Comparison of ENCODE assay signal across 8 cellular contexts in genomic region chr11:120547871-120548681, GRCh38. TPM values are rescaled to one million over a fixed set of nuclear protein-coding genes. Genes with fewer than 3 reads are reported as not detected.
DNase-seq lines count a peak whose midpoint lies in the region; ATAC-seq and TF ChIP-seq lines count a peak whose summit lies in the region.

No MANE protein-coding gene starts in this region.

- H3K4me1 ChIP-seq in suprapubic skin = peaks cover 14% of the 10 kb centered on the region

- H3K9me3 ChIP-seq in suprapubic skin = no peaks in the 10 kb centered on the region

- H3K27ac ChIP-seq in suprapubic skin = peak overlapping the region; percentile 49

- no peaks in the 10 kb centered on the region for H3K36me3 ChIP-seq in kidney epithelial cell (ENCODE audit: control insufficient read depth, insufficient read depth, low read length)
- no peaks in the 10 kb centered on the region for H3K36me3 ChIP-seq in suprapubic skin

- in situ Hi-C loops in T47D (cut with HindIII; ENCODE audit: low pct_unique_long_range_greater_than_20kb, low sequenced_read_pairs) = no loop called here

- ATAC-seq in HG03097 (IDR thresholded peaks at IDR 0.05; ENCODE audit: low FRiP score, unreplicated experiment) = no peak

- no peak for TF ChIP-seq EP300 in suprapubic skin (IDR thresholded peaks at IDR 0.05)

- peak; percentile 96 for DNase-seq in Daoy (ENCODE audit: low read depth)
- peak; percentile 80 for DNase-seq in NCI-H345 (lab: John Stamatoyannopoulos, UW)
- DNase-seq in T47D (ENCODE audit: low read depth in 1 of 2, low spot score in 1 of 2) = peak; percentile 84 to 89
- peak; percentile 93 for DNase-seq in kidney epithelial cell (ENCODE audit: low read depth)
- peak in 1 of 2 donors; percentile 79 for DNase-seq in suprapubic skin (ENCODE audit: low spot score in 2 of 2)
- no peak for DNase-seq in T-helper 2 cell
- no peak for DNase-seq in stimulated activated CD4-positive, alpha-beta T cell treated with anti-CD3 and anti-CD28 coated beads, Interleukin-4, amount 100 ng/mL, for 24 hours

- no peak overlapping the region for H3K4me3 ChIP-seq in kidney epithelial cell (ENCODE audit: low read depth, low read length)
- H3K4me3 ChIP-seq in suprapubic skin = no peak overlapping the region

- TF ChIP-seq CTCF in kidney epithelial cell (IDR thresholded peaks at IDR 0.05; ENCODE audit: insufficient read depth, low read length, poor library complexity, severe bottlenecking) (no peak), suprapubic skin (IDR thresholded peaks at IDR 0.05) (no peak)

- WGBS in suprapubic skin = 26% methylated on average over 13 of the region's 15 CpGs

- no peak for TF ChIP-seq POLR2A in suprapubic skin (IDR thresholded peaks at IDR 0.05)

- H3K27me3 ChIP-seq in kidney epithelial cell (ENCODE audit: control insufficient read depth, insufficient read depth, low read length) (no peaks in the 10 kb centered on the region), suprapubic skin (peaks cover 4% of the 10 kb centered on the region)

RNA-seq across cellular contexts. Expression of gene GRIK4, which starts 36.5 kb away (rescaled TPM):
- total RNA-seq in Daoy (2014; rRNA removed; shearing (Covaris generic)) = 0.11 and 0.12 TPM in 2 replicates
- 0.14 and 0.17 TPM in 2 replicates for total RNA-seq in kidney epithelial cell
- total RNA-seq in suprapubic skin = under 1 TPM in 1 of 4 donors, not detected in 3; 0.24 TPM

Comparison
In these comparisons a context has a peak if more than half of its experiments do, and no peak if none do; other contexts are left out.
1. DNase-seq: peak in Daoy (single experiment), NCI-H345 (single experiment), T47D (2 of 2) and kidney epithelial cell (single experiment); none in T-helper 2 cell (0 of 5) and stimulated activated CD4-positive, alpha-beta T cell treated with anti-CD3 and anti-CD28 coated beads, Interleukin-4, amount 100 ng/mL, for 24 hours (single experiment).